1 cellular context compared by ENCODE assay signal in genomic region chr2:128027801-128028667, GRCh38.
TF ChIP-seq lines count a peak whose summit lies in the region.

SAP130 (minus strand) TSS chr2:128028059; CDS start chr2:128026292, 1,767 bp downstream.

TF ChIP-seq in K562, 482 proteins besides CTCF, POLR2A, EP300 and RAD21 (continued from another document and continues in another):
- TF ChIP-seq ZNF655 (CRISPR knock-in tag; IDR thresholded peaks at IDR 0.05) (no peak), ELK1 (CRISPR knock-in tag; IDR thresholded peaks at IDR 0.05) (no peak), FOXJ3 (CRISPR knock-in tag; IDR thresholded peaks at IDR 0.05) (no peak), SIN3A (IDR thresholded peaks at IDR 0.05; ENCODE audit: borderline replicate concordance in 2 of 2, control insufficient read depth in 1 of 2, low read depth in 2 of 2, low read length in 2 of 2) (peak; percentile 45 to 85; a peak in 2 of 4 replicates), GABPB2 (CRISPR knock-in tag; conservative IDR thresholded peaks at IDR 0.05) (no peak), SIRT6 (IDR thresholded peaks at IDR 0.05; ENCODE audit: low read depth, low read length) (no peak), ZFP36 (IDR thresholded peaks at IDR 0.05; ENCODE audit: low read depth, low read length, partially characterized antibody) (no peak), NCOA1 (IDR thresholded peaks at IDR 0.05; ENCODE audit: low read depth) (no peak), ZBTB49 (CRISPR knock-in tag; IDR thresholded peaks at IDR 0.05; ENCODE audit: borderline replicate concordance) (no peak), ZBTB5 (IDR thresholded peaks at IDR 0.05) (no peak), HMBOX1 (IDR thresholded peaks at IDR 0.05) (no peak), ILK (tag; IDR thresholded peaks at IDR 0.05; ENCODE audit: borderline replicate concordance, low read depth) (no peak), TAF7 (tag; IDR thresholded peaks at IDR 0.05) (no peak), NCOA2 (IDR thresholded peaks at IDR 0.05; ENCODE audit: partially characterized antibody in 2 of 2) (no peak), ZFP30 (CRISPR knock-in tag; IDR thresholded peaks at IDR 0.05; ENCODE audit: borderline replicate concordance) (no peak), ZBTB34 (CRISPR knock-in tag; IDR thresholded peaks at IDR 0.05) (no peak), HNRNPLL (IDR thresholded peaks at IDR 0.05; ENCODE audit: low read depth, low read length, poor library complexity, severe bottlenecking) (peak; percentile 43), E2F5 (CRISPR knock-in tag; IDR thresholded peaks at IDR 0.05) (no peak), FIP1L1 (IDR thresholded peaks at IDR 0.05; ENCODE audit: low read depth, low read length, poor library complexity, severe bottlenecking) (no peak), SMARCB1 (IDR thresholded peaks at IDR 0.05; ENCODE audit: insufficient read length, low read depth) (no peak), PBX2 (CRISPR knock-in tag; IDR thresholded peaks at IDR 0.05; ENCODE audit: low read depth) (no peak), PBX2 (tag; conservative IDR thresholded peaks at IDR 0.05; ENCODE audit: low read depth) (no peak), POLR3A (IDR thresholded peaks at IDR 0.05; ENCODE audit: borderline replicate concordance, extremely low read depth, insufficient read depth, insufficient read length) (no peak), SRF (CRISPR knock-in tag; IDR thresholded peaks at IDR 0.05) (no peak), THRAP3 (IDR thresholded peaks at IDR 0.05; ENCODE audit: borderline replicate concordance) (no peak), PPARD (CRISPR knock-in tag; IDR thresholded peaks at IDR 0.05) (no peak), POU5F1 (IDR thresholded peaks at IDR 0.05; ENCODE audit: borderline replicate concordance, low read depth, low read length, partially characterized antibody) (peak; percentile 18), ZNF174 (CRISPR knock-in tag; IDR thresholded peaks at IDR 0.05) (no peak), SLC30A9 (CRISPR knock-in tag; IDR thresholded peaks at IDR 0.05) (no peak), ARID3A (IDR thresholded peaks at IDR 0.05; ENCODE audit: borderline replicate concordance, low read depth, low read length) (no peak), RB1 (IDR thresholded peaks at IDR 0.05; ENCODE audit: low read depth) (peak; percentile 79), ELF1 (tag; IDR thresholded peaks at IDR 0.05) (peak; percentile 81), ZNF668 (CRISPR knock-in tag; IDR thresholded peaks at IDR 0.05) (no peak), TAL1 (IDR thresholded peaks at IDR 0.05) (no peak), ATF2 (CRISPR knock-in tag; IDR thresholded peaks at IDR 0.05) (no peak), SRSF1 (IDR thresholded peaks at IDR 0.05; ENCODE audit: low read depth, low read length) (no peak), TFAM (CRISPR knock-in tag; conservative IDR thresholded peaks at IDR 0.05) (no peak), RBM15 (IDR thresholded peaks at IDR 0.05; ENCODE audit: insufficient read depth, low read length) (no peak), ESRRB (CRISPR knock-in tag; IDR thresholded peaks at IDR 0.05; ENCODE audit: borderline replicate concordance) (no peak), SIX5 (IDR thresholded peaks at IDR 0.05; ENCODE audit: borderline replicate concordance in 1 of 2, insufficient read depth in 1 of 2, low read depth in 1 of 2, low read length in 2 of 2) (peak; percentile 40 to 47; a peak in 2 of 4 replicates), GTF2B (IDR thresholded peaks at IDR 0.05; ENCODE audit: extremely low read depth, insufficient read length) (no peak), COPS2 (conservative IDR thresholded peaks at IDR 0.05) (no peak), HOMEZ (CRISPR knock-in tag; IDR thresholded peaks at IDR 0.05) (no peak)
